ENCODE assay signal across 22 cellular contexts in the genomic region with DNA sequence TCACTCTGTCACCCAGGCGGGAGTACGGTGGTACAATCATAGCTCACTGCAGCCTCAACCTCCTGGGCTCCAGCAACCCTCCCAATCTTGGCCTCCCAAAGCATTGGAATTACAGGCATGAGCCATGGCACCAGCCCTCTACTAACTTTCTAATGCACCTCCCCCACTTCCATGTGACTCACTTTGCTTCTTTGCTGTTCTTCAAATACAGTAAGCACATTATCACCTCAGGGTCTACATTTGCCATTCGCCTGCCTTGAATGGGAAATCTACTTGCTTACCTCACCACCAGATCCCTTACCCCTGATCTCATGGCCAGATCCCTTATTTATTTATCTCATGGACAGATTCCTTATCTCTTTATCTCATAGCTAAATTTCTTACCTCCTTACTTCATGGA.
DNase-seq lines count a peak whose midpoint lies in the region; ATAC-seq and TF ChIP-seq lines count a peak whose summit lies in the region.
"Had no signal": no experiment of that assay in that cellular context is flagged by ENCODE, and none has a peak within 500 bp of the region (broad histone marks: within the 10 kb centered on the region; RNA-seq: fewer than 3 reads in every experiment).

No MANE protein-coding gene starts in this region.

- no peak overlapping the region for H3K18ac ChIP-seq in mesendoderm (ENCODE audit: low read length)

- H4K20me1 ChIP-seq in PC-3 (ENCODE audit: low read length): no peaks in the 10 kb centered on the region
- H4K20me1 ChIP-seq: BLaER1 had no signal

- no peak overlapping the region for H2BK15ac ChIP-seq in mesendoderm (replicated peaks; ENCODE audit: low read depth)

- H4K5ac ChIP-seq in mesendoderm (ENCODE audit: low read length): no peak overlapping the region

- no peak overlapping the region for H2BK5ac ChIP-seq in mesendoderm (ENCODE audit: low read length)

- H3K36me3 Mint-ChIP-seq in T-helper 1 cell treated with Interleukin-12 subunit alpha and Interleukin-12 subunit beta and Interleukin-4 antibody, amounts not matched to agents 30 μg/mL and 1 μg/mL, for 36 hours (ENCODE audit: low read depth): peaks cover 2% of the 10 kb centered on the region
- H3K36me3 Mint-ChIP-seq: CD4-positive, CD25-positive, alpha-beta regulatory T cell; CD8-positive, alpha-beta T cell had no signal

- H3K79me1 ChIP-seq in mesendoderm (ENCODE audit: low read length): no peaks in the 10 kb centered on the region

- no peaks in the 10 kb centered on the region for H3K27me3 ChIP-seq in PC-3 (ENCODE audit: low read length)
- H3K27me3 ChIP-seq in mesendoderm (ENCODE audit: insufficient read depth, low read length, poor library complexity): no peaks in the 10 kb centered on the region
- H3K27me3 ChIP-seq: BLaER1 had no signal

- H3K36me3 ChIP-seq in PC-3 (ENCODE audit: low read depth, low read length): no peaks in the 10 kb centered on the region
- no peaks in the 10 kb centered on the region for H3K36me3 ChIP-seq in mesendoderm (ENCODE audit: control insufficient read depth, insufficient read depth, low read length)
- H3K36me3 ChIP-seq: BLaER1, HAP-1 had no signal

- peak overlapping the region; percentile 20 for H3K27ac Mint-ChIP-seq in T-helper 1 cell treated with Interleukin-12 subunit alpha and Interleukin-12 subunit beta and Interleukin-4 antibody, amounts not matched to agents 30 μg/mL and 1 μg/mL, for 36 hours
- H3K27ac Mint-ChIP-seq: B cell; CD4-positive, CD25-positive, alpha-beta regulatory T cell; CD8-positive, alpha-beta T cell; HFFc6 had no signal

- POLR2A ChIA-PET in PC-3 (lab: Charles Lee; ENCODE audit: unreplicated experiment): no interaction called here

- H3K4me3 ChIP-seq in PC-3 (ENCODE audit: low read length) (no peak overlapping the region), epithelial cell of esophagus (ENCODE audit: low read length) (no peak overlapping the region), mesendoderm (ENCODE audit: low read length) (no peak overlapping the region)
- H3K4me3 ChIP-seq: BLaER1, HAP-1 had no signal

- H3K9me2 ChIP-seq in PC-3 (replicated peaks; ENCODE audit: low read length): no peaks in the 10 kb centered on the region

- no peak overlapping the region for H2AFZ ChIP-seq in PC-3 (ENCODE audit: low read length)

- H3K4me1 Mint-ChIP-seq in T-helper 1 cell treated with Interleukin-12 subunit alpha and Interleukin-12 subunit beta and Interleukin-4 antibody, amounts not matched to agents 30 μg/mL and 1 μg/mL, for 36 hours (ENCODE audit: low read depth): no peaks in the 10 kb centered on the region
- H3K4me1 Mint-ChIP-seq: B cell; CD4-positive, CD25-positive, alpha-beta regulatory T cell had no signal

- CTCF ChIA-PET in PC-3 (lab: Charles Lee): no interaction called here

- no peak overlapping the region for H2BK120ac ChIP-seq in mesendoderm (ENCODE audit: low read depth, low read length)

- no peak overlapping the region for H3K4me3 Mint-ChIP-seq in T-helper 1 cell treated with Interleukin-12 subunit alpha and Interleukin-12 subunit beta and Interleukin-4 antibody, amounts not matched to agents 30 μg/mL and 1 μg/mL, for 36 hours
- H3K4me3 Mint-ChIP-seq: B cell; CD4-positive, CD25-positive, alpha-beta regulatory T cell; CD8-positive, alpha-beta T cell; HFFc6 had no signal

- H4K8ac ChIP-seq in mesendoderm (ENCODE audit: low read depth, low read length): no peak overlapping the region

- intact Hi-C loops in PC-3 (cut with micrococcal nuclease): no loop called here

- H3K56ac ChIP-seq in mesendoderm (ENCODE audit: low read length): no peak overlapping the region

- no peaks in the 10 kb centered on the region for H3K4me1 ChIP-seq in PC-3 (ENCODE audit: insufficient read depth, low read length)
- H3K4me1 ChIP-seq in mesendoderm (ENCODE audit: control insufficient read depth, low read depth, low read length): no peaks in the 10 kb centered on the region
- H3K4me1 ChIP-seq: Caco-2, HAP-1 had no signal

- BruUV-seq in PC-3 (replicated peaks; lab: Mats Ljungman, UMichigan): no TSS peak

- H3K4me2 ChIP-seq in PC-3 (ENCODE audit: low read length) (no peak overlapping the region), mesendoderm (ENCODE audit: low read length) (no peak overlapping the region)
- H3K4me2 ChIP-seq: BLaER1 had no signal

- no CpG with 5 or more reads among the region's 3 CpGs for WGBS in mesendoderm (ENCODE audit: extremely low coverage, insufficient coverage, low lambda C conversion rate)

- ATAC-seq in PC-3 (no peak), HG03432 (IDR thresholded peaks at IDR 0.05; ENCODE audit: unreplicated experiment) (no peak)
- ATAC-seq: CD8-positive, alpha-beta T cell had no signal

- no peak overlapping the region for H2AK5ac ChIP-seq in mesendoderm (ENCODE audit: low read length)

- H3K9ac ChIP-seq in PC-3 (ENCODE audit: low read length) (no peak overlapping the region), mesendoderm (ENCODE audit: low read length) (no peak overlapping the region)
- H3K9ac ChIP-seq: BLaER1 had no signal

- no peak for TF ChIP-seq CTCF in PC-3 (conservative IDR thresholded peaks at IDR 0.05; ENCODE audit: low read depth, low read length)
- TF ChIP-seq CTCF in epithelial cell of esophagus (IDR thresholded peaks at IDR 0.05; ENCODE audit: insufficient read depth, low read depth, low read length, missing control alignments): no peak

- H3K23ac ChIP-seq in mesendoderm (ENCODE audit: low read length): no peak overlapping the region

- H3K79me2 ChIP-seq in PC-3 (ENCODE audit: low read length) (no peaks in the 10 kb centered on the region), mesendoderm (ENCODE audit: control insufficient read depth, insufficient read depth, low read length) (no peaks in the 10 kb centered on the region)

- H3K27me3 Mint-ChIP-seq in T-helper 1 cell treated with Interleukin-12 subunit alpha and Interleukin-12 subunit beta and Interleukin-4 antibody, amounts not matched to agents 30 μg/mL and 1 μg/mL, for 36 hours (ENCODE audit: low read depth): no peaks in the 10 kb centered on the region
- H3K27me3 Mint-ChIP-seq: CD4-positive, CD25-positive, alpha-beta regulatory T cell had no signal

- H3F3A ChIP-seq in PC-3 (ENCODE audit: low read length, unreplicated experiment): no peaks in the 10 kb centered on the region

- DNase-seq in T-helper 1 cell (no peak), PC-3 (peak; percentile 4), epithelial cell of esophagus (ENCODE audit: low read depth) (peak; percentile 53), mesendoderm (peak; percentile 66), NCI-H187 treated with DMSO at 0.1 percent for 48 hours (lab: John Stamatoyannopoulos, UW) (no peak), NCI-H446 treated with DMSO at 0.1 percent for 48 hours (lab: John Stamatoyannopoulos, UW) (no peak)
- DNase-seq: Caco-2; CD4-positive, CD25-positive, alpha-beta regulatory T cell; CD8-positive, alpha-beta T cell; DMS153; DND-41; EL; GF-D8; GOT3; HFFc6 had no signal

- H3K27ac ChIP-seq in PC-3 (ENCODE audit: low read length) (no peak overlapping the region), mesendoderm (ENCODE audit: low read depth, low read length) (no peak overlapping the region)
- H3K27ac ChIP-seq: 22Rv1, BLaER1, C4-2B had no signal

- no peak overlapping the region for H3K4ac ChIP-seq in mesendoderm (ENCODE audit: low read depth, low read length)

- peaks cover 12% of the 10 kb centered on the region for H3K9me3 Mint-ChIP-seq in T-helper 1 cell treated with Interleukin-12 subunit alpha and Interleukin-12 subunit beta and Interleukin-4 antibody, amounts not matched to agents 30 μg/mL and 1 μg/mL, for 36 hours

- no peaks in the 10 kb centered on the region; the same call in 1 of the 2 replicates for H3K9me3 ChIP-seq in PC-3 (ENCODE audit: low read length)
- H3K9me3 ChIP-seq: BLaER1, Caco-2, HAP-1 had no signal

Comparison
In these comparisons a context has a peak if more than half of its experiments do, and no peak if none do; other contexts are left out.
1. DNase-seq: peak in PC-3 (single experiment), epithelial cell of esophagus (single experiment) and mesendoderm (single experiment); none in T-helper 1 cell (0 of 5), NCI-H187 treated with DMSO at 0.1 percent for 48 hours (single experiment) and NCI-H446 treated with DMSO at 0.1 percent for 48 hours (single experiment).